Comparison of ENCODE assay signal across 8 cellular contexts in the genomic region with DNA sequence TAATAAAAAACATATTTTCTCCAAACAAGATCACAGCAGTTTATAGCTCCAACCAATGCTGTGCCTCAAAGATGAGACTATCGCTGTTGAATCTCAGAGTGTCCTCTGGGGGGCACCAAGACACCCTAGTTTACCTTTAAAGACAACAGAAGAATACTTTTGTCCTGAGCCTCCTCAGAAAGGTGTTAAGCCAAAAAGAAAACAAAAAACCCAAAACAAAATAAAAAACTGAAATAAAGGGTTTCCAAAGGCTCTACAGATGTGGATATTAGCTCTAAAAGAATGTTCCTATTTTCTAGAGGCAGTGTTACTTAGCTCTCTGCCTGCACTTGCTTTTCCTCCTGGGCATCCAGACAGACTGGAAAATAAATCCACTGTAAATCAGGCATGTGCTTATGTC.
DNase-seq lines count a peak whose midpoint lies in the region; ATAC-seq and TF ChIP-seq lines count a peak whose summit lies in the region.

No MANE protein-coding gene starts in this region.

- DNase-seq in SKM-1 treated with dmso at 0.1 percent for 144 hours (lab: John Stamatoyannopoulos, UW; ENCODE audit: unreplicated experiment) (peak; percentile 6), SKM-1 (lab: John Stamatoyannopoulos, UW; ENCODE audit: unreplicated experiment) (no peak), RPMI8226 (peak; percentile 49), glomerular endothelial cell (ENCODE audit: extremely low read depth, low read depth, low spot score) (peak; percentile 47), posterior cingulate gyrus (peak in 6 of 10 donors; percentile 49 to 82 (median 61)), aorta (peak in 1 of 2 donors; percentile 57)
- peak; percentile 65 for DNase-seq in activated naive CD4-positive, alpha-beta T cell treated with anti-CD3 and anti-CD28 coated beads, Interleukin-2, amount 50 U/mL, for 16 hours

- intact Hi-C loops in posterior cingulate gyrus (cut with DNase I) = loop anchor here (2.0 to 10.0 kb wide), 4 partner anchors 154 to 384 kb away; no protein-coding TSS in a partner anchor
- intact Hi-C loops in aorta (cut with DNase I) = loop anchor here (1.0 to 2.0 kb wide), 3 partner anchors 270 to 384 kb away; no protein-coding TSS in a partner anchor

- peak; percentile 83 for ATAC-seq in aorta (ENCODE audit: low FRiP score)

- peak; percentile 86 for TF ChIP-seq CTCF in LNCAP (IDR thresholded peaks at IDR 0.05)

- H3K9me3 ChIP-seq in aorta (ENCODE audit: control insufficient read depth, low read length) = no peaks in the 10 kb centered on the region

- no peaks in the 10 kb centered on the region for H3K36me3 ChIP-seq in aorta (ENCODE audit: control insufficient read depth in 1 of 2, insufficient read depth in 2 of 2, low read length in 1 of 2)

- H3K4me1 ChIP-seq in aorta (ENCODE audit: control insufficient read depth in 1 of 2, insufficient read depth in 2 of 2, low read length in 2 of 2) = no peaks in the 10 kb centered on the region

- no peaks in the 10 kb centered on the region for H3K27me3 ChIP-seq in aorta (ENCODE audit: control insufficient read depth in 1 of 2, insufficient read depth in 2 of 2, low read length in 1 of 2)

- no peak overlapping the region for H3K4me3 ChIP-seq in aorta (ENCODE audit: low read length in 2 of 2)

- 3 to 5% methylated on average over 1 of the region's 1 CpG for WGBS in aorta, 2 donors

- no peak overlapping the region for H3K27ac ChIP-seq in aorta (ENCODE audit: low read depth in 1 of 2, low read length in 2 of 2)
